Comparison of ENCODE assay signal across 9 cellular contexts in genomic region chr1:45009296-45009865, GRCh38. TPM values are rescaled to one million over a fixed set of nuclear protein-coding genes. Genes with fewer than 3 reads are reported as not detected.
DNase-seq lines count a peak whose midpoint lies in the region; ATAC-seq, FAIRE-seq and TF ChIP-seq lines count a peak whose summit lies in the region.
"Had no signal": no experiment of that assay in that cellular context is flagged by ENCODE, and none has a peak within 500 bp of the region (broad histone marks: within the 10 kb centered on the region; RNA-seq: fewer than 3 reads in every experiment).

No MANE protein-coding gene starts in this region.

- H3K9ac ChIP-seq in GM12878 (ENCODE audit: control insufficient read depth, insufficient read depth, low read length) = no peak overlapping the region; the same call in 1 of the 2 replicates

- no peak for DNase-seq in heart right ventricle
- no peak for DNase-seq in left cardiac atrium
- no peak for DNase-seq in GM12878 (ENCODE audit: low read depth, low spot score)
- no peak for DNase-seq in mesothelial cell of epicardium (ENCODE audit: low spot score in 2 of 2, unreplicated experiment in 2 of 2)
- DNase-seq in type B pancreatic cell (ENCODE audit: extremely low spot score, unreplicated experiment) = no peak
- no peak for DNase-seq in HTR-8/SVneo (ENCODE audit: insufficient read length, low spot score)
- no peak for DNase-seq in SKM-1 (lab: John Stamatoyannopoulos, UW; ENCODE audit: unreplicated experiment)
- no peak for DNase-seq in NCI-H1092 treated with DMSO at 0.1 percent for 48 hours (lab: John Stamatoyannopoulos, UW)
- DNase-seq: central memory CD4-positive, alpha-beta T cell had no signal

- H2AFZ ChIP-seq in GM12878 (ENCODE audit: control insufficient read depth, low read depth, low read length) = no peak overlapping the region

- TF ChIP-seq POLR2A in GM12878 (IDR thresholded peaks at IDR 0.05; ENCODE audit: low read depth, low read length) = no peak

- RAD21 ChIA-PET in GM12878 (lab: Charles Lee; ENCODE audit: unreplicated experiment) = interaction anchor here (3.4 to 12.5 kb wide), 3 partner anchors 173 to 291 kb away, joined by 17 to 313 read pairs (median 19); partner anchors contain the start of gene BTBD19

- peaks cover 20 to 43% (median 35%) of the 10 kb centered on the region in 9 donors for H3K4me1 ChIP-seq in heart right ventricle
- peaks cover 17% of the 10 kb centered on the region for H3K4me1 ChIP-seq in GM12878 (ENCODE audit: control insufficient read depth, insufficient read depth, low read length)

- no peak for ATAC-seq in heart right ventricle
- ATAC-seq in left cardiac atrium = no peak
- ATAC-seq in GM12878 = no peak

- H3K9me3 ChIP-seq in heart right ventricle (no peaks in the 10 kb centered on the region), GM12878 (replicated peaks; ENCODE audit: control insufficient read depth, insufficient read depth, low read length) (no peaks in the 10 kb centered on the region)

- H3K27me3 Mint-ChIP-seq in mesothelial cell of epicardium (ENCODE audit: low read depth) (no peaks in the 10 kb centered on the region), type B pancreatic cell (no peaks in the 10 kb centered on the region)

- H3K9me3 Mint-ChIP-seq in mesothelial cell of epicardium = no peaks in the 10 kb centered on the region
- no peaks in the 10 kb centered on the region for H3K9me3 Mint-ChIP-seq in type B pancreatic cell

- peak overlapping the region; percentile 93 for H3K4me2 ChIP-seq in GM12878 (ENCODE audit: control insufficient read depth, insufficient read depth)

- H3K27ac ChIP-seq in heart right ventricle = peak overlapping the region in 2 of 10 donors; percentile 6 to 82
- no peak overlapping the region for H3K27ac ChIP-seq in GM12878 (ENCODE audit: control insufficient read depth, insufficient read depth)

- SMC1A ChIA-PET in GM12878 (lab: Charles Lee; ENCODE audit: uncharacterized antibody, unreplicated experiment) = interaction anchor here (0.9 to 12.5 kb wide), 4 partner anchors 19 to 483 kb away, joined by 3 to 284 read pairs (median 48); partner anchors contain the start of gene TESK2

- intact Hi-C loops in heart right ventricle (cut with DNase I) (loop anchor here in 2 of 10 donors (10.0 kb wide), 2 partner anchors 175 to 215 kb away; no protein-coding TSS in a partner anchor), left cardiac atrium (cut with DNase I) (loop anchor here in 1 of 2 donors (10.0 kb wide), 1 partner anchor 175 kb away; no protein-coding TSS in a partner anchor), GM12878 (cut with micrococcal nuclease; ENCODE audit: unreplicated experiment) (no loop called here)

- TF ChIP-seq CTCF in heart right ventricle (IDR thresholded peaks at IDR 0.05) (no peak), GM12878 (IDR thresholded peaks at IDR 0.05 in 2 of 3, conservative IDR thresholded peaks at IDR 0.05 in 1 of 3; ENCODE audit: control insufficient read depth in 2 of 3, extremely low read depth in 1 of 3, insufficient read depth in 1 of 3, low read depth in 3 of 3, low read length in 3 of 3) (no peak), mesothelial cell of epicardium (IDR thresholded peaks at IDR 0.05; ENCODE audit: unreplicated experiment) (no peak), type B pancreatic cell (conservative IDR thresholded peaks at IDR 0.05) (no peak)

- H3K27me3 ChIP-seq in heart right ventricle (no peaks in the 10 kb centered on the region), GM12878 (replicated peaks in 1 of 2; ENCODE audit: control insufficient read depth in 2 of 2, insufficient read depth in 2 of 2, low read length in 1 of 2) (no peaks in the 10 kb centered on the region)

- no peak for TF ChIP-seq RAD21 in GM12878 (IDR thresholded peaks at IDR 0.05; ENCODE audit: insufficient read depth, low read depth, low read length)

- POLR2A ChIA-PET in GM12878 (lab: Charles Lee) = interaction anchor here (3.2 kb wide), 1 partner anchor 294 kb away, joined by 26 read pairs; no protein-coding TSS in a partner anchor

- no peak for TF ChIP-seq EP300 in GM12878 (IDR thresholded peaks at IDR 0.05; ENCODE audit: borderline replicate concordance in 1 of 2, control insufficient read depth in 1 of 2, low read depth in 2 of 2, low read length in 2 of 2)

- H3K36me3 ChIP-seq in heart right ventricle (peaks cover 0 to 66% (median 51%) of the 10 kb centered on the region in 9 donors), GM12878 (ENCODE audit: control insufficient read depth in 2 of 2, insufficient read depth in 2 of 2, low read length in 1 of 2) (peaks cover 3 to 19% of the 10 kb centered on the region in 2 experiments)

- in situ Hi-C loops in GM12878 (cut with MboI) = no loop called here

- 94% methylated on average over 11 of the region's 11 CpGs for WGBS in heart right ventricle, 2 donors
- 89% methylated on average over 11 of the region's 11 CpGs for WGBS in GM12878 (ENCODE audit: insufficient coverage, insufficient replicate concordance, low lambda C conversion rate, missing lambda C conversion rate)

- H3K27ac Mint-ChIP-seq in mesothelial cell of epicardium = no peak overlapping the region
- H3K27ac Mint-ChIP-seq in type B pancreatic cell = peak overlapping the region; percentile 34

- H3K4me3 Mint-ChIP-seq in mesothelial cell of epicardium (peak overlapping the region; percentile 71), type B pancreatic cell (peak overlapping the region; percentile 88)

- FAIRE-seq in GM12878 (lab: Jason Lieb, UNC) = peak; percentile 23
- no peak for FAIRE-seq in HTR-8/SVneo (lab: Jason Lieb, UNC)

- CTCF ChIA-PET in GM12878 (lab: Yijun Ruan, JAX) = interaction anchor here (1.0 kb wide), 1 partner anchor 223 kb away, joined by 3 read pairs; no protein-coding TSS in a partner anchor

- H3K79me2 ChIP-seq in GM12878 (ENCODE audit: control insufficient read depth, insufficient read depth, low read length) = peaks cover 16% of the 10 kb centered on the region

- H3K4me3 ChIP-seq in heart right ventricle (peak overlapping the region in 7 of 10 donors; percentile 93 to 100 (median 98)), GM12878 (no peak overlapping the region)

- H3K36me3 Mint-ChIP-seq in mesothelial cell of epicardium (peaks cover 18% of the 10 kb centered on the region), type B pancreatic cell (peaks cover 14% of the 10 kb centered on the region)

- BruUV-seq in GM12878 (replicated peaks; lab: Mats Ljungman, UMichigan) = no TSS peak

- no peaks in the 10 kb centered on the region for H4K20me1 ChIP-seq in GM12878 (ENCODE audit: control insufficient read depth, insufficient read depth)

- H3K4me1 Mint-ChIP-seq in mesothelial cell of epicardium (peaks cover 31% of the 10 kb centered on the region), type B pancreatic cell (ENCODE audit: unreplicated experiment) (peaks cover 23% of the 10 kb centered on the region)

RNA-seq across cellular contexts. Expression of gene HECTD3, which starts 1.7 kb away (rescaled TPM):
- total RNA-seq in heart right ventricle (10 to 100 TPM; 15.2 to 29.4 (median 18.0) TPM), left cardiac atrium (10 to 100 TPM; 18.9 to 24.2 TPM), GM12878 (2014; rRNA removed) (11.3 and 15.1 TPM in 2 replicates), GM12878 (2014; rRNA removed; fragmentation: Illumina TruSeq; extraction: Trizol) (6.9 and 8.2 TPM in 2 replicates), GM12878 (2021) (27.4 and 30.3 TPM in 2 replicates), mesothelial cell of epicardium (30.3 to 34.3 TPM (median 32.3 TPM) in 3 replicates), type B pancreatic cell (ENCODE audit: low replicate concordance) (33.9 and 45.7 TPM in 2 replicates)
- polyA plus RNA-seq in heart right ventricle (10 to 100 TPM; 22.5 to 23.6 TPM), GM12878 (2011; rRNA removed) (14.8 and 28.4 TPM in 2 replicates), GM12878 (2014; fragmentation: Illumina TruSeq; extraction: Trizol) (20.7 and 22.0 TPM in 2 replicates), GM12878 (2014; fragmentation: Nextera tagmentation; extraction: Ambion mirVana) (1 to 10 TPM; 3.4 to 4.6 TPM), GM12878 (2014; rRNA removed) (23.3 and 26.8 TPM in 2 replicates), GM12878 (2016; fragmentation: Nextera tagmentation; extraction: Ambion mirVana) (10 to 100 TPM; 24.1 to 30.4 TPM)
- 14.2 and 17.4 TPM in 2 replicates for total RNA-seq in GM12878 (2013; cell fraction: nucleolus; rRNA removed)
- polyA plus RNA-seq in GM12878 (2011; ENCODE audit: low read depth) = 14.9 TPM
- polyA plus RNA-seq in GM12878 (2011; cell fraction: cytosol; rRNA removed) = 26.2 and 27.3 TPM in 2 replicates
- polyA plus RNA-seq in GM12878 (2011; cell fraction: nucleus; rRNA removed) = 84.0 and 90.6 TPM in 2 replicates
- 22.8 and 25.4 TPM in 2 replicates for polyA plus RNA-seq in GM12878 (2012)
- polyA minus RNA-seq in GM12878 (2011; rRNA and poly(A)+ RNA removed) = 33.6 and 39.9 TPM in 2 replicates
- 13.4 and 17.2 TPM in 2 replicates for polyA minus RNA-seq in GM12878 (2011; cell fraction: cytosol; rRNA and poly(A)+ RNA removed)
- polyA minus RNA-seq in GM12878 (2011; cell fraction: nucleus; rRNA and poly(A)+ RNA removed) = 10.6 and 16.6 TPM in 2 replicates

RNA-seq across cellular contexts. Expression of gene UROD, which starts 2.7 kb away (rescaled TPM):
- 10 to 100 TPM; 68.1 to 94.0 (median 83.1) TPM for total RNA-seq in heart right ventricle
- polyA plus RNA-seq in heart right ventricle = 100 to 1,000 TPM in 1 of 2 donors, 10 to 100 TPM in 1; 84.7 to 109 TPM
- 10 to 100 TPM; 63.4 to 65.1 TPM for total RNA-seq in left cardiac atrium
- 23.8 and 25.9 TPM in 2 replicates for total RNA-seq in GM12878 (2013; cell fraction: nucleolus; rRNA removed)
- total RNA-seq in GM12878 (2014; rRNA removed) = 94.0 and 101 TPM in 2 replicates
- total RNA-seq in GM12878 (2014; rRNA removed; fragmentation: Illumina TruSeq; extraction: Trizol) = 65.8 and 68.2 TPM in 2 replicates
- total RNA-seq in GM12878 (2021) = 66.2 and 73.7 TPM in 2 replicates
- 42.8 TPM for polyA plus RNA-seq in GM12878 (2011; ENCODE audit: low read depth)
- 44.3 and 70.7 TPM in 2 replicates for polyA plus RNA-seq in GM12878 (2011; rRNA removed)
- 103 and 121 TPM in 2 replicates for polyA plus RNA-seq in GM12878 (2011; cell fraction: cytosol; rRNA removed)
- polyA plus RNA-seq in GM12878 (2011; cell fraction: nucleus; rRNA removed) = 145 and 147 TPM in 2 replicates
- polyA plus RNA-seq in GM12878 (2012) = 52.2 and 61.2 TPM in 2 replicates
- 70.5 and 105 TPM in 2 replicates for polyA plus RNA-seq in GM12878 (2014; fragmentation: Illumina TruSeq; extraction: Trizol)
- 100 to 1,000 TPM; 236 to 330 TPM for polyA plus RNA-seq in GM12878 (2014; fragmentation: Nextera tagmentation; extraction: Ambion mirVana)
- polyA plus RNA-seq in GM12878 (2014; rRNA removed) = 112 and 115 TPM in 2 replicates
- 100 to 1,000 TPM in 1 of 2 experiments, 10 to 100 TPM in 1; 99.5 to 124 TPM for polyA plus RNA-seq in GM12878 (2016; fragmentation: Nextera tagmentation; extraction: Ambion mirVana)
- 55.7 and 69.0 TPM in 2 replicates for polyA minus RNA-seq in GM12878 (2011; rRNA and poly(A)+ RNA removed)
- 12.8 and 13.3 TPM in 2 replicates for polyA minus RNA-seq in GM12878 (2011; cell fraction: cytosol; rRNA and poly(A)+ RNA removed)
- polyA minus RNA-seq in GM12878 (2011; cell fraction: nucleus; rRNA and poly(A)+ RNA removed) = 38.7 and 49.5 TPM in 2 replicates
- total RNA-seq in mesothelial cell of epicardium = 84.0 to 88.3 TPM (median 85.6 TPM) in 3 replicates
- 49.4 and 84.7 TPM in 2 replicates for total RNA-seq in type B pancreatic cell (ENCODE audit: low replicate concordance)

RNA-seq across cellular contexts. Expression of gene EIF2B3, which starts 23.0 kb away (rescaled TPM):
- 10 to 100 TPM; 33.6 to 50.2 (median 41.4) TPM for total RNA-seq in heart right ventricle
- 10 to 100 TPM; 19.2 to 44.4 TPM for polyA plus RNA-seq in heart right ventricle
- total RNA-seq in left cardiac atrium = 10 to 100 TPM; 26.2 to 34.0 TPM
- 70.5 and 77.6 TPM in 2 replicates for total RNA-seq in GM12878 (2013; cell fraction: nucleolus; rRNA removed)
- total RNA-seq in GM12878 (2014; rRNA removed) = 31.2 TPM in 2 replicates
- 45.5 and 48.0 TPM in 2 replicates for total RNA-seq in GM12878 (2014; rRNA removed; fragmentation: Illumina TruSeq; extraction: Trizol)
- 35.3 and 35.9 TPM in 2 replicates for total RNA-seq in GM12878 (2021)
- 17.6 TPM for polyA plus RNA-seq in GM12878 (2011; ENCODE audit: low read depth)
- polyA plus RNA-seq in GM12878 (2011; rRNA removed) = 42.5 and 55.3 TPM in 2 replicates
- 23.0 and 25.0 TPM in 2 replicates for polyA plus RNA-seq in GM12878 (2011; cell fraction: cytosol; rRNA removed)
- polyA plus RNA-seq in GM12878 (2011; cell fraction: nucleus; rRNA removed) = 16.9 and 22.3 TPM in 2 replicates
- polyA plus RNA-seq in GM12878 (2012) = 17.1 and 19.2 TPM in 2 replicates
- 39.7 and 54.5 TPM in 2 replicates for polyA plus RNA-seq in GM12878 (2014; fragmentation: Illumina TruSeq; extraction: Trizol)
- 100 to 1,000 TPM; 112 to 124 TPM for polyA plus RNA-seq in GM12878 (2014; fragmentation: Nextera tagmentation; extraction: Ambion mirVana)
- 29.7 and 30.5 TPM in 2 replicates for polyA plus RNA-seq in GM12878 (2014; rRNA removed)
- 10 to 100 TPM; 63.3 to 65.8 TPM for polyA plus RNA-seq in GM12878 (2016; fragmentation: Nextera tagmentation; extraction: Ambion mirVana)
- 26.9 and 48.3 TPM in 2 replicates for polyA minus RNA-seq in GM12878 (2011; rRNA and poly(A)+ RNA removed)
- polyA minus RNA-seq in GM12878 (2011; cell fraction: cytosol; rRNA and poly(A)+ RNA removed) = 9.5 and 11.2 TPM in 2 replicates
- polyA minus RNA-seq in GM12878 (2011; cell fraction: nucleus; rRNA and poly(A)+ RNA removed) = 15.5 and 31.9 TPM in 2 replicates
- total RNA-seq in mesothelial cell of epicardium = 20.8 to 23.5 TPM (median 21.3 TPM) in 3 replicates
- total RNA-seq in type B pancreatic cell (ENCODE audit: low replicate concordance) = 16.1 and 21.9 TPM in 2 replicates
